In genomic region chr10:70381491-70382421, GRCh38 we compare ENCODE assay signal across 1 cellular context.
TF ChIP-seq lines count a peak whose summit lies in the region.

No MANE protein-coding gene starts in this region.

TF ChIP-seq in HepG2, 621 proteins besides CTCF, POLR2A, EP300 and RAD21 (continues in another document):
- 0 out of 2 replicates have a peak, but pooled peaks have one; percentile 17 for TF ChIP-seq RXRA (CRISPR knock-in tag; IDR thresholded peaks at IDR 0.05)
- no peak for TF ChIP-seq TFE3 (CRISPR knock-in tag; IDR thresholded peaks at IDR 0.05)
- TF ChIP-seq WIZ (CRISPR knock-in tag; IDR thresholded peaks at IDR 0.05): 0 out of 2 replicates have a peak, but pooled peaks have one; percentile 39
- TF ChIP-seq ZNF543 (CRISPR knock-in tag; IDR thresholded peaks at IDR 0.05): 0 out of 2 replicates have a peak, but pooled peaks have one; percentile 44
- TF ChIP-seq ZNF232 (CRISPR knock-in tag; IDR thresholded peaks at IDR 0.05; ENCODE audit: borderline replicate concordance): peak; percentile 26; the same call in 1 of the 2 replicates
- TF ChIP-seq ZNF772 (CRISPR knock-in tag; IDR thresholded peaks at IDR 0.05): peak; percentile 8; the same call in 1 of the 2 replicates
- no peak for TF ChIP-seq ZNF569 (CRISPR knock-in tag; IDR thresholded peaks at IDR 0.05; ENCODE audit: borderline replicate concordance)
- 0 out of 2 replicates have a peak, but pooled peaks have one; percentile 19 for TF ChIP-seq KAT8 (CRISPR knock-in tag; IDR thresholded peaks at IDR 0.05)
- TF ChIP-seq HNRNPH1 (optimal IDR thresholded peaks at IDR 0.05; ENCODE audit: low read depth, low read length): no peak
- TF ChIP-seq UBTF (CRISPR knock-in tag; IDR thresholded peaks at IDR 0.05): peak; percentile 61; the same call in 1 of the 2 replicates
- TF ChIP-seq MYC (CRISPR knock-in tag; IDR thresholded peaks at IDR 0.05; ENCODE audit: borderline replicate concordance): 0 out of 2 replicates have a peak, but pooled peaks have one; percentile 6
- no peak for TF ChIP-seq FOXM1 (CRISPR knock-in tag; IDR thresholded peaks at IDR 0.05)
- TF ChIP-seq, protein P1, sequence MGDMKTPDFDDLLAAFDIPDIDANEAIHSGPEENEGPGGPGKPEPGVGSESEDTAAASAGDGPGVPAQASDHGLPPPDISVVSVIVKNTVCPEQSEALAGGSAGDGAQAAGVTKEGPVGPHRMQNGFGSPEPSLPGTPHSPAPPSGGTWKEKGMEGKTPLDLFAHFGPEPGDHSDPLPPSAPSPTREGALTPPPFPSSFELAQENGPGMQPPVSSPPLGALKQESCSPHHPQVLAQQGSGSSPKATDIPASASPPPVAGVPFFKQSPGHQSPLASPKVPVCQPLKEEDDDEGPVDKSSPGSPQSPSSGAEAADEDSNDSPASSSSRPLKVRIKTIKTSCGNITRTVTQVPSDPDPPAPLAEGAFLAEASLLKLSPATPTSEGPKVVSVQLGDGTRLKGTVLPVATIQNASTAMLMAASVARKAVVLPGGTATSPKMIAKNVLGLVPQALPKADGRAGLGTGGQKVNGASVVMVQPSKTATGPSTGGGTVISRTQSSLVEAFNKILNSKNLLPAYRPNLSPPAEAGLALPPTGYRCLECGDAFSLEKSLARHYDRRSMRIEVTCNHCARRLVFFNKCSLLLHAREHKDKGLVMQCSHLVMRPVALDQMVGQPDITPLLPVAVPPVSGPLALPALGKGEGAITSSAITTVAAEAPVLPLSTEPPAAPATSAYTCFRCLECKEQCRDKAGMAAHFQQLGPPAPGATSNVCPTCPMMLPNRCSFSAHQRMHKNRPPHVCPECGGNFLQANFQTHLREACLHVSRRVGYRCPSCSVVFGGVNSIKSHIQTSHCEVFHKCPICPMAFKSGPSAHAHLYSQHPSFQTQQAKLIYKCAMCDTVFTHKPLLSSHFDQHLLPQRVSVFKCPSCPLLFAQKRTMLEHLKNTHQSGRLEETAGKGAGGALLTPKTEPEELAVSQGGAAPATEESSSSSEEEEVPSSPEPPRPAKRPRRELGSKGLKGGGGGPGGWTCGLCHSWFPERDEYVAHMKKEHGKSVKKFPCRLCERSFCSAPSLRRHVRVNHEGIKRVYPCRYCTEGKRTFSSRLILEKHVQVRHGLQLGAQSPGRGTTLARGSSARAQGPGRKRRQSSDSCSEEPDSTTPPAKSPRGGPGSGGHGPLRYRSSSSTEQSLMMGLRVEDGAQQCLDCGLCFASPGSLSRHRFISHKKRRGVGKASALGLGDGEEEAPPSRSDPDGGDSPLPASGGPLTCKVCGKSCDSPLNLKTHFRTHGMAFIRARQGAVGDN (CRISPR knock-in tag; IDR thresholded peaks at IDR 0.05): peak; percentile 83
- TF ChIP-seq, protein P2, sequence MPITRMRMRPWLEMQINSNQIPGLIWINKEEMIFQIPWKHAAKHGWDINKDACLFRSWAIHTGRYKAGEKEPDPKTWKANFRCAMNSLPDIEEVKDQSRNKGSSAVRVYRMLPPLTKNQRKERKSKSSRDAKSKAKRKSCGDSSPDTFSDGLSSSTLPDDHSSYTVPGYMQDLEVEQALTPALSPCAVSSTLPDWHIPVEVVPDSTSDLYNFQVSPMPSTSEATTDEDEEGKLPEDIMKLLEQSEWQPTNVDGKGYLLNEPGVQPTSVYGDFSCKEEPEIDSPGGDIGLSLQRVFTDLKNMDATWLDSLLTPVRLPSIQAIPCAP (CRISPR knock-in tag; IDR thresholded peaks at IDR 0.05; ENCODE audit: low read depth): no peak
- TF ChIP-seq, protein P3, sequence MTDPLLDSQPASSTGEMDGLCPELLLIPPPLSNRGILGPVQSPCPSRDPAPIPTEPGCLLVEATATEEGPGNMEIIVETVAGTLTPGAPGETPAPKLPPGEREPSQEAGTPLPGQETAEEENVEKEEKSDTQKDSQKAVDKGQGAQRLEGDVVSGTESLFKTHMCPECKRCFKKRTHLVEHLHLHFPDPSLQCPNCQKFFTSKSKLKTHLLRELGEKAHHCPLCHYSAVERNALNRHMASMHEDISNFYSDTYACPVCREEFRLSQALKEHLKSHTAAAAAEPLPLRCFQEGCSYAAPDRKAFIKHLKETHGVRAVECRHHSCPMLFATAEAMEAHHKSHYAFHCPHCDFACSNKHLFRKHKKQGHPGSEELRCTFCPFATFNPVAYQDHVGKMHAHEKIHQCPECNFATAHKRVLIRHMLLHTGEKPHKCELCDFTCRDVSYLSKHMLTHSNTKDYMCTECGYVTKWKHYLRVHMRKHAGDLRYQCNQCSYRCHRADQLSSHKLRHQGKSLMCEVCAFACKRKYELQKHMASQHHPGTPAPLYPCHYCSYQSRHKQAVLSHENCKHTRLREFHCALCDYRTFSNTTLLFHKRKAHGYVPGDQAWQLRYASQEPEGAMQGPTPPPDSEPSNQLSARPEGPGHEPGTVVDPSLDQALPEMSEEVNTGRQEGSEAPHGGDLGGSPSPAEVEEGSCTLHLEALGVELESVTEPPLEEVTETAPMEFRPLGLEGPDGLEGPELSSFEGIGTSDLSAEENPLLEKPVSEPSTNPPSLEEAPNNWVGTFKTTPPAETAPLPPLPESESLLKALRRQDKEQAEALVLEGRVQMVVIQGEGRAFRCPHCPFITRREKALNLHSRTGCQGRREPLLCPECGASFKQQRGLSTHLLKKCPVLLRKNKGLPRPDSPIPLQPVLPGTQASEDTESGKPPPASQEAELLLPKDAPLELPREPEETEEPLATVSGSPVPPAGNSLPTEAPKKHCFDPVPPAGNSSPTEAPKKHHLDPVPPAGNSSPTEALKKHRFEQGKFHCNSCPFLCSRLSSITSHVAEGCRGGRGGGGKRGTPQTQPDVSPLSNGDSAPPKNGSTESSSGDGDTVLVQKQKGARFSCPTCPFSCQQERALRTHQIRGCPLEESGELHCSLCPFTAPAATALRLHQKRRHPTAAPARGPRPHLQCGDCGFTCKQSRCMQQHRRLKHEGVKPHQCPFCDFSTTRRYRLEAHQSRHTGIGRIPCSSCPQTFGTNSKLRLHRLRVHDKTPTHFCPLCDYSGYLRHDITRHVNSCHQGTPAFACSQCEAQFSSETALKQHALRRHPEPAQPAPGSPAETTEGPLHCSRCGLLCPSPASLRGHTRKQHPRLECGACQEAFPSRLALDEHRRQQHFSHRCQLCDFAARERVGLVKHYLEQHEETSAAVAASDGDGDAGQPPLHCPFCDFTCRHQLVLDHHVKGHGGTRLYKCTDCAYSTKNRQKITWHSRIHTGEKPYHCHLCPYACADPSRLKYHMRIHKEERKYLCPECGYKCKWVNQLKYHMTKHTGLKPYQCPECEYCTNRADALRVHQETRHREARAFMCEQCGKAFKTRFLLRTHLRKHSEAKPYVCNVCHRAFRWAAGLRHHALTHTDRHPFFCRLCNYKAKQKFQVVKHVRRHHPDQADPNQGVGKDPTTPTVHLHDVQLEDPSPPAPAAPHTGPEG (CRISPR knock-in tag; IDR thresholded peaks at IDR 0.05): no peak
- peak; percentile 22; the same call in 1 of the 2 replicates for TF ChIP-seq TFDP2 (CRISPR knock-in tag; IDR thresholded peaks at IDR 0.05)
- no peak for TF ChIP-seq HDAC6 (IDR thresholded peaks at IDR 0.05; ENCODE audit: low read depth, low read length)
- TF ChIP-seq CBX5 (CRISPR knock-in tag; IDR thresholded peaks at IDR 0.05; ENCODE audit: borderline replicate concordance): 0 out of 2 replicates have a peak, but pooled peaks have one; percentile 5
- TF ChIP-seq HMGXB4 (CRISPR knock-in tag; IDR thresholded peaks at IDR 0.05; ENCODE audit: borderline replicate concordance in 1 of 2, low read depth in 1 of 2): peak in 1 of 2 experiments; percentile 33; a peak in 2 of 4 replicates
- TF ChIP-seq ZNF891 (CRISPR knock-in tag; IDR thresholded peaks at IDR 0.05): peak; percentile 55; the same call in 1 of the 2 replicates
- no peak for TF ChIP-seq MTF1 (CRISPR knock-in tag; IDR thresholded peaks at IDR 0.05)
- TF ChIP-seq, protein P4, sequence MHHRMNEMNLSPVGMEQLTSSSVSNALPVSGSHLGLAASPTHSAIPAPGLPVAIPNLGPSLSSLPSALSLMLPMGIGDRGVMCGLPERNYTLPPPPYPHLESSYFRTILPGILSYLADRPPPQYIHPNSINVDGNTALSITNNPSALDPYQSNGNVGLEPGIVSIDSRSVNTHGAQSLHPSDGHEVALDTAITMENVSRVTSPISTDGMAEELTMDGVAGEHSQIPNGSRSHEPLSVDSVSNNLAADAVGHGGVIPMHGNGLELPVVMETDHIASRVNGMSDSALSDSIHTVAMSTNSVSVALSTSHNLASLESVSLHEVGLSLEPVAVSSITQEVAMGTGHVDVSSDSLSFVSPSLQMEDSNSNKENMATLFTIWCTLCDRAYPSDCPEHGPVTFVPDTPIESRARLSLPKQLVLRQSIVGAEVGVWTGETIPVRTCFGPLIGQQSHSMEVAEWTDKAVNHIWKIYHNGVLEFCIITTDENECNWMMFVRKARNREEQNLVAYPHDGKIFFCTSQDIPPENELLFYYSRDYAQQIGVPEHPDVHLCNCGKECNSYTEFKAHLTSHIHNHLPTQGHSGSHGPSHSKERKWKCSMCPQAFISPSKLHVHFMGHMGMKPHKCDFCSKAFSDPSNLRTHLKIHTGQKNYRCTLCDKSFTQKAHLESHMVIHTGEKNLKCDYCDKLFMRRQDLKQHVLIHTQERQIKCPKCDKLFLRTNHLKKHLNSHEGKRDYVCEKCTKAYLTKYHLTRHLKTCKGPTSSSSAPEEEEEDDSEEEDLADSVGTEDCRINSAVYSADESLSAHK (CRISPR knock-in tag; IDR thresholded peaks at IDR 0.05; ENCODE audit: borderline replicate concordance): no peak
- TF ChIP-seq ZNF567 (CRISPR knock-in tag; IDR thresholded peaks at IDR 0.05; ENCODE audit: borderline replicate concordance): no peak
- TF ChIP-seq ZNF3 (CRISPR knock-in tag; IDR thresholded peaks at IDR 0.05): no peak
- TF ChIP-seq, protein P5, sequence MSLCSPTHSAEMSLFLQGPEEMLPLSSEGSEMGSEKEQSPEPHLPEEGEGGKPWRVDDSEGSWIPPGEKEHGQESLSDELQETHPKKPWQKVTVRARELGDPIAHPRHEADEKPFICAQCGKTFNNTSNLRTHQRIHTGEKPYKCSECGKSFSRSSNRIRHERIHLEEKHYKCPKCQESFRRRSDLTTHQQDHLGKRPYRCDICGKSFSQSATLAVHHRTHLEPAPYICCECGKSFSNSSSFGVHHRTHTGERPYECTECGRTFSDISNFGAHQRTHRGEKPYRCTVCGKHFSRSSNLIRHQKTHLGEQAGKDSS (CRISPR knock-in tag; IDR thresholded peaks at IDR 0.05; ENCODE audit: borderline replicate concordance, low read depth): no peak
- 0 out of 2 replicates have a peak, but pooled peaks have one; percentile 48 for TF ChIP-seq ZNF136 (CRISPR knock-in tag; IDR thresholded peaks at IDR 0.05; ENCODE audit: low read depth)
- TF ChIP-seq, protein P6, sequence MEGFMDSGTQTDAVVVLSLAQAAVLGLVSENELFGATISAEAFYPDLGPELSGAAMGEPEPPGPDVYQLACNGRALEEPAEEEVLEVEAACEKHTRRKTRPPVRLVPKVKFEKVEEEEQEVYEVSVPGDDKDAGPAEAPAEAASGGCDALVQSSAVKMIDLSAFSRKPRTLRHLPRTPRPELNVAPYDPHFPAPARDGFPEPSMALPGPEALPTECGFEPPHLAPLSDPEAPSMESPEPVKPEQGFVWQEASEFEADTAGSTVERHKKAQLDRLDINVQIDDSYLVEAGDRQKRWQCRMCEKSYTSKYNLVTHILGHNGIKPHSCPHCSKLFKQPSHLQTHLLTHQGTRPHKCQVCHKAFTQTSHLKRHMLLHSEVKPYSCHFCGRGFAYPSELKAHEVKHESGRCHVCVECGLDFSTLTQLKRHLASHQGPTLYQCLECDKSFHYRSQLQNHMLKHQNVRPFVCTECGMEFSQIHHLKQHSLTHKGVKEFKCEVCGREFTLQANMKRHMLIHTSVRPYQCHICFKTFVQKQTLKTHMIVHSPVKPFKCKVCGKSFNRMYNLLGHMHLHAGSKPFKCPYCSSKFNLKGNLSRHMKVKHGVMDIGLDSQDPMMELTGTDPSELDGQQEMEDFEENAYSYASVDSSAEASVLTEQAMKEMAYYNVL (CRISPR knock-in tag; IDR thresholded peaks at IDR 0.05; ENCODE audit: borderline replicate concordance): 0 out of 2 replicates have a peak, but pooled peaks have one; percentile 39
